ENCODE assay signal across 14 cellular contexts in genomic region chr19:8500158-8500557, GRCh38. TPM values are rescaled to one million over a fixed set of nuclear protein-coding genes. Genes with fewer than 3 reads are reported as not detected.
DNase-seq lines count a peak whose midpoint lies in the region; TF ChIP-seq lines count a peak whose summit lies in the region.
"Had no signal": no experiment of that assay in that cellular context is flagged by ENCODE, and none has a peak within 500 bp of the region (broad histone marks: within the 10 kb centered on the region; RNA-seq: fewer than 3 reads in every experiment).

No MANE protein-coding gene starts in this region.

- no peak overlapping the region for H3K9ac ChIP-seq in SK-N-SH

- WGBS in SK-N-SH (ENCODE audit: low lambda C conversion rate) = 90% methylated on average over 7 of the region's 7 CpGs

- H3K9me2 ChIP-seq in SK-N-SH = no peaks in the 10 kb centered on the region

- no peak overlapping the region for H3K4me3 ChIP-seq in fibroblast of villous mesenchyme (ENCODE audit: low read depth, low read length)
- peak overlapping the region; percentile 59 to 76 for H3K4me3 ChIP-seq in neutrophil (ENCODE audit: low read depth in 1 of 2, low read length in 1 of 2)
- no peak overlapping the region for H3K4me3 ChIP-seq in SK-N-SH (ENCODE audit: low read depth in 2 of 2, low read length in 1 of 2)
- H3K4me3 ChIP-seq: MG63, psoas muscle had no signal

- peaks cover 4% of the 10 kb centered on the region for H3F3A ChIP-seq in SK-N-SH (replicated peaks; ENCODE audit: insufficient read depth)

- H3K27ac ChIP-seq in neutrophil (peak overlapping the region; percentile 98), SK-N-SH (ENCODE audit: low read depth in 2 of 2, low read length in 1 of 2) (no peak overlapping the region)
- H3K27ac ChIP-seq: psoas muscle had no signal

- TF ChIP-seq EP300 in SK-N-SH (IDR thresholded peaks at IDR 0.05; ENCODE audit: borderline replicate concordance in 1 of 2, low read depth in 1 of 2, low read length in 1 of 2) = no peak

- H3K4me2 ChIP-seq in SK-N-SH = no peak overlapping the region

- CTCF ChIA-PET in SK-N-SH (lab: Yijun Ruan, JAX) = interaction anchor here (0.9 kb wide), 1 partner anchor 13 kb away, joined by 3 read pairs; no protein-coding TSS in a partner anchor

- DNase-seq in GF-D8 (lab: John Stamatoyannopoulos, UW) (peak; percentile 96), NOMO-1 treated with DMSO at 0.1 percent for 48 hours (lab: John Stamatoyannopoulos, UW; ENCODE audit: unreplicated experiment) (peak; percentile 86), fibroblast of villous mesenchyme (ENCODE audit: low read depth) (peak; percentile 23), NCI-H2107 (lab: John Stamatoyannopoulos, UW) (no peak), SK-N-SH (no peak), H4 (ENCODE audit: low spot score) (no peak)
- DNase-seq: activated B cell treated with CpG ODN at 0.5 μM for 24 hours; activated T-cell treated with anti-CD3 and anti-CD28 coated beads, Interleukin-2, amount 50 U/mL, for 4 hours; MG63; NCI-H510A treated with DMSO at 0.1 percent for 48 hours; psoas muscle; Right ventricle myocardium superior; stimulated activated naive B cell treated with anti-CD40 and anti-IgM and Interleukin-4, amounts not matched to agents 10 μg/mL and 1 μg/mL and 100 μg/mL, for 72 hours had no signal

- H3K9me3 ChIP-seq in neutrophil (no peaks in the 10 kb centered on the region), SK-N-SH (no peaks in the 10 kb centered on the region)
- H3K9me3 ChIP-seq: MG63, psoas muscle had no signal

- H4K20me1 ChIP-seq in SK-N-SH (ENCODE audit: insufficient read depth) = no peaks in the 10 kb centered on the region

- no peak overlapping the region for H2AFZ ChIP-seq in SK-N-SH (ENCODE audit: low read depth)

- POLR2A ChIA-PET in SK-N-SH (lab: Yijun Ruan, JAX) = no interaction called here

- TF ChIP-seq CTCF in fibroblast of villous mesenchyme (IDR thresholded peaks at IDR 0.05; ENCODE audit: insufficient read depth, low read depth, low read length) (no peak), neutrophil (IDR thresholded peaks at IDR 0.05) (peak; percentile 22), SK-N-SH (IDR thresholded peaks at IDR 0.05) (no peak)

- TF ChIP-seq RAD21 in SK-N-SH (IDR thresholded peaks at IDR 0.05; ENCODE audit: low read length) = no peak

- H3K79me2 ChIP-seq in SK-N-SH (ENCODE audit: insufficient read depth) = no peaks in the 10 kb centered on the region

- no peaks in the 10 kb centered on the region for H3K27me3 ChIP-seq in neutrophil
- H3K27me3 ChIP-seq in SK-N-SH (ENCODE audit: insufficient read depth) = no peaks in the 10 kb centered on the region
- H3K27me3 ChIP-seq: MG63 had no signal

- peaks cover 96 to 97% of the 10 kb centered on the region in 2 experiments for H3K4me1 ChIP-seq in neutrophil (ENCODE audit: control insufficient read depth in 1 of 2, insufficient read depth in 1 of 2, low read depth in 1 of 2, low read length in 1 of 2)
- H3K4me1 ChIP-seq in SK-N-SH (ENCODE audit: control insufficient read depth in 1 of 2, insufficient read depth in 2 of 2, low read depth in 1 of 2, low read length in 1 of 2) = no peaks in the 10 kb centered on the region
- H3K4me1 ChIP-seq: psoas muscle had no signal

- H3K36me3 ChIP-seq in neutrophil (peaks cover 42% of the 10 kb centered on the region), SK-N-SH (replicated peaks in 1 of 2; ENCODE audit: control insufficient read depth in 1 of 2, insufficient read depth in 2 of 2, low read length in 1 of 2) (no peaks in the 10 kb centered on the region)
- H3K36me3 ChIP-seq: MG63 had no signal

TF ChIP-seq in SK-N-SH, 30 proteins besides CTCF, POLR2A, EP300 and RAD21:
- TF ChIP-seq REST (IDR thresholded peaks at IDR 0.05; ENCODE audit: low read depth, low read length) = no peak
- no peak for TF ChIP-seq NRF1 (IDR thresholded peaks at IDR 0.05; ENCODE audit: low read depth, low read length)
- no peak for TF ChIP-seq RCOR1 (IDR thresholded peaks at IDR 0.05; ENCODE audit: low read length)
- no peak for TF ChIP-seq USF2 (IDR thresholded peaks at IDR 0.05; ENCODE audit: borderline replicate concordance, low read depth, low read length)
- no peak for TF ChIP-seq JUND (IDR thresholded peaks at IDR 0.05)
- TF ChIP-seq TEAD4 (IDR thresholded peaks at IDR 0.05; ENCODE audit: borderline replicate concordance, insufficient read depth) = no peak
- no peak for TF ChIP-seq RFX5 (IDR thresholded peaks at IDR 0.05; ENCODE audit: low read length)
- no peak for TF ChIP-seq YY1 (IDR thresholded peaks at IDR 0.05; ENCODE audit: low read depth)
- no peak for TF ChIP-seq MXI1 (IDR thresholded peaks at IDR 0.05; ENCODE audit: low read depth, low read length)
- TF ChIP-seq IRF3 (IDR thresholded peaks at IDR 0.05; ENCODE audit: low read depth, low read length) = no peak
- TF ChIP-seq ELF1 (IDR thresholded peaks at IDR 0.05) = no peak
- TF ChIP-seq RXRA (IDR thresholded peaks at IDR 0.05; ENCODE audit: borderline replicate concordance, low read depth) = no peak
- TF ChIP-seq GATA2 (CRISPR knock-in tag; IDR thresholded peaks at IDR 0.05) = no peak
- TF ChIP-seq GABPA (IDR thresholded peaks at IDR 0.05; ENCODE audit: low read depth) = no peak
- no peak for TF ChIP-seq SMC3 (IDR thresholded peaks at IDR 0.05; ENCODE audit: low read depth, low read length)

RNA-seq across cellular contexts. Expression of gene PRAM1, which starts 2.3 kb away (rescaled TPM):
- total RNA-seq in fibroblast of villous mesenchyme = under 0.01 TPM in 1 of 2 replicates, not detected in the other
- polyA plus RNA-seq in SK-N-SH (2012; rRNA removed) = 0.15 and 0.18 TPM in 2 replicates
- 0.03 TPM in 1 of 2 replicates, not detected in the other for polyA plus RNA-seq in SK-N-SH (2012; cell fraction: cytosol; rRNA removed)
- polyA plus RNA-seq in SK-N-SH (2012; cell fraction: nucleus; rRNA removed) = 1.4 and 1.6 TPM in 2 replicates
- total RNA-seq in H4 (2014; rRNA removed; shearing (Covaris generic)) = not detected in 2 replicates

RNA-seq across cellular contexts. Expression of gene ZNF414, which starts 13.8 kb away (rescaled TPM):
- 5.2 and 6.4 TPM in 2 replicates for total RNA-seq in fibroblast of villous mesenchyme
- 12.2 and 17.0 TPM in 2 replicates for polyA plus RNA-seq in SK-N-SH (2012; rRNA removed)
- polyA plus RNA-seq in SK-N-SH (2012; cell fraction: cytosol; rRNA removed) = 9.5 and 16.5 TPM in 2 replicates
- polyA plus RNA-seq in SK-N-SH (2012; cell fraction: nucleus; rRNA removed) = 50.0 and 82.9 TPM in 2 replicates
- total RNA-seq in H4 (2014; rRNA removed; shearing (Covaris generic)) = 7.0 and 9.3 TPM in 2 replicates

RNA-seq across cellular contexts. Expression of gene HNRNPM, which starts 55.4 kb away (rescaled TPM):
- total RNA-seq in fibroblast of villous mesenchyme = 41.9 and 49.0 TPM in 2 replicates
- polyA plus RNA-seq in SK-N-SH (2012; rRNA removed) = 178 and 205 TPM in 2 replicates
- polyA plus RNA-seq in SK-N-SH (2012; cell fraction: cytosol; rRNA removed) = 181 and 182 TPM in 2 replicates
- 161 and 269 TPM in 2 replicates for polyA plus RNA-seq in SK-N-SH (2012; cell fraction: nucleus; rRNA removed)
- total RNA-seq in H4 (2014; rRNA removed; shearing (Covaris generic)) = 60.8 and 75.1 TPM in 2 replicates

Comparison
In these comparisons a context has a peak if more than half of its experiments do, and no peak if none do; other contexts are left out.
1. DNase-seq: peak in GF-D8 (single experiment), NOMO-1 treated with DMSO at 0.1 percent for 48 hours (single experiment) and fibroblast of villous mesenchyme (single experiment); none in NCI-H2107 (single experiment), SK-N-SH (single experiment) and H4 (single experiment).
2. H3K4me3 ChIP-seq: peak in neutrophil (2 of 2); none in fibroblast of villous mesenchyme (single experiment) and SK-N-SH (0 of 2).